8 cellular contexts compared by ENCODE assay signal in genomic region chr3:124619887-124620599, GRCh38.
DNase-seq lines count a peak whose midpoint lies in the region; ATAC-seq, FAIRE-seq and TF ChIP-seq lines count a peak whose summit lies in the region.

No MANE protein-coding gene starts in this region.

- intact Hi-C loops in activated CD4-positive, alpha-beta T cell treated with anti-CD3 and anti-CD28 coated beads, Interleukin-2, amount 10 ng/mL, durations not matched to agents 24 days and 14 days (cut with micrococcal nuclease), result loop anchor here (2.0 to 10.0 kb wide), 3 partner anchors 19 to 65 kb away; no protein-coding TSS in a partner anchor
- intact Hi-C loops in body of pancreas (cut with DNase I), result no loop called here

- H3K27me3 ChIP-seq in body of pancreas (no peaks in the 10 kb centered on the region), small intestine (ENCODE audit: control insufficient read depth in 2 of 2, insufficient read depth in 2 of 2, low read length in 2 of 2) (no peaks in the 10 kb centered on the region), H7 (ENCODE audit: control insufficient read depth, insufficient read depth, low read length) (no peaks in the 10 kb centered on the region)

- TF ChIP-seq CTCF in body of pancreas (IDR thresholded peaks at IDR 0.05), result no peak

- peak; percentile 64 for DNase-seq in activated CD4-positive, alpha-beta T cell treated with anti-CD3 and anti-CD28 coated beads, Interleukin-2, amount 10 ng/mL, durations not matched to agents 24 days and 14 days
- DNase-seq in activated CD4-positive, alpha-beta T cell treated with anti-CD3 and anti-CD28 coated beads for 4 hours, result no peak
- DNase-seq in body of pancreas (no peak), small intestine (peak; percentile 58), NCI-H2107 (lab: John Stamatoyannopoulos, UW) (no peak), H7 (no peak)
- DNase-seq in effector CD4-positive, alpha-beta T cell, result no peak

- peak; percentile 55 for FAIRE-seq in small intestine (lab: Jason Lieb, UNC)

- WGBS in body of pancreas, 2 donors, result 70 to 77% methylated on average over 4 of the region's 4 CpGs
- WGBS in small intestine, 3 donors, result 53 to 62% (median 54%) methylated on average over 4 of the region's 4 CpGs

- peaks cover 13% of the 10 kb centered on the region for H3K27me3 Mint-ChIP-seq in activated CD4-positive, alpha-beta T cell treated with anti-CD3 and anti-CD28 coated beads, Interleukin-2, amount 10 ng/mL, durations not matched to agents 24 days and 14 days

- no peak for TF ChIP-seq POLR2A in body of pancreas (IDR thresholded peaks at IDR 0.05)

- H3K4me3 ChIP-seq in body of pancreas, result no peak overlapping the region
- H3K4me3 ChIP-seq in small intestine (ENCODE audit: low read depth in 1 of 2, low read length in 2 of 2), result no peak overlapping the region
- no peak overlapping the region for H3K4me3 ChIP-seq in H7 (ENCODE audit: insufficient read depth, low read depth, low read length)

- H3K36me3 ChIP-seq in body of pancreas (replicated peaks in 1 of 2; ENCODE audit: insufficient read depth in 1 of 2, low read depth in 2 of 2), result no peaks in the 10 kb centered on the region
- no peaks in the 10 kb centered on the region for H3K36me3 ChIP-seq in small intestine (ENCODE audit: control insufficient read depth in 2 of 2, insufficient read depth in 2 of 2, low read length in 2 of 2)
- no peaks in the 10 kb centered on the region for H3K36me3 ChIP-seq in H7 (replicated peaks; ENCODE audit: control insufficient read depth, insufficient read depth, low read length)

- no peaks in the 10 kb centered on the region for H3K36me3 Mint-ChIP-seq in activated CD4-positive, alpha-beta T cell treated with anti-CD3 and anti-CD28 coated beads, Interleukin-2, amount 10 ng/mL, durations not matched to agents 24 days and 14 days (ENCODE audit: low read depth)

- peaks cover 53% of the 10 kb centered on the region for H3K4me1 ChIP-seq in body of pancreas
- H3K4me1 ChIP-seq in small intestine (ENCODE audit: control insufficient read depth in 2 of 2, insufficient read depth in 1 of 2, low read depth in 1 of 2, low read length in 1 of 2), result peaks cover 6 to 22% of the 10 kb centered on the region in 2 donors

- ATAC-seq in HG03196 (IDR thresholded peaks at IDR 0.05; ENCODE audit: unreplicated experiment) (peak; percentile 58), body of pancreas (peak; percentile 51)

- H3K9me3 ChIP-seq in body of pancreas (no peaks in the 10 kb centered on the region), small intestine (ENCODE audit: control insufficient read depth, low read depth) (no peaks in the 10 kb centered on the region)

- H3K27ac ChIP-seq in body of pancreas (peak overlapping the region; percentile 30 to 67 (median 44)), small intestine (ENCODE audit: low read depth in 1 of 2, low read length in 1 of 2) (peak overlapping the region; percentile 77 to 80)

- peaks cover 24% of the 10 kb centered on the region for H3K4me1 Mint-ChIP-seq in activated CD4-positive, alpha-beta T cell treated with anti-CD3 and anti-CD28 coated beads, Interleukin-2, amount 10 ng/mL, durations not matched to agents 24 days and 14 days

- H3K4me3 Mint-ChIP-seq in activated CD4-positive, alpha-beta T cell treated with anti-CD3 and anti-CD28 coated beads, Interleukin-2, amount 10 ng/mL, durations not matched to agents 24 days and 14 days, result peak overlapping the region; percentile 62

- peak overlapping the region; percentile 62 for H3K27ac Mint-ChIP-seq in activated CD4-positive, alpha-beta T cell treated with anti-CD3 and anti-CD28 coated beads, Interleukin-2, amount 10 ng/mL, durations not matched to agents 24 days and 14 days

- no peaks in the 10 kb centered on the region for H3K9me3 Mint-ChIP-seq in activated CD4-positive, alpha-beta T cell treated with anti-CD3 and anti-CD28 coated beads, Interleukin-2, amount 10 ng/mL, durations not matched to agents 24 days and 14 days

Comparison
In these comparisons a context has a peak if more than half of its experiments do, and no peak if none do; other contexts are left out.
1. DNase-seq: peak in activated CD4-positive, alpha-beta T cell treated with anti-CD3 and anti-CD28 coated beads, Interleukin-2, amount 10 ng/mL, durations not matched to agents 24 days and 14 days (single experiment) and small intestine (single experiment); none in activated CD4-positive, alpha-beta T cell treated with anti-CD3 and anti-CD28 coated beads for 4 hours (0 of 2), body of pancreas (0 of 4), NCI-H2107 (single experiment), H7 (single experiment) and effector CD4-positive, alpha-beta T cell (single experiment).